Comparison of ENCODE assay signal across 8 cellular contexts in the genomic region with DNA sequence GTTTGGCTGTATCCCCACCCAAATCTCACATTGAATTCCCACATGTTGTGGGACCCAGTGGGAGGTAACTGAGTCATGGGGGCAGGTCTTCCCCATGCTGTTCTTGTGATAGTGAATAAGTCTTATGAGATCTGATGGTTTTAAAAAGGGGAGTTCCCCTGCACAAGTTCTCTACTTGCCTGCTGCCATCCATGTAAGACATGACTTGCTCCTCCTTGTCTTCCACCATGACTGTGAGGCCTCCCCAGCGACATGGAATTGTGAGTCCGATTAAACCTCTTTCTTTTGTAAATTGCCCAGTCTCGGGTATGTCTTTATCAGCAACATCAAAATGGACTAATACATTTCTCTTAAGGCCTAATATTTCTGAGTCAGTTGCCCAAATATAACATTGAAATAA. TPM values are rescaled to one million over a fixed set of nuclear protein-coding genes. Genes with fewer than 3 reads are reported as not detected.
"Had no signal": no experiment of that assay in that cellular context is flagged by ENCODE, and none has a peak within 500 bp of the region (broad histone marks: within the 10 kb centered on the region; RNA-seq: fewer than 3 reads in every experiment).

No MANE protein-coding gene starts in this region.

RNA-seq across cellular contexts. Expression of a gene that starts 28.1 kb away (rescaled TPM):
- total RNA-seq: adrenal gland, aorta, ascending aorta, astrocyte, bronchial epithelial cell, cardiac septum, chondrocyte had no signal
- polyA plus RNA-seq: cardiac muscle cell had no signal
